18 cellular contexts compared by ENCODE assay signal in genomic region chr21:27192286-27192685, GRCh38.
"Had no signal": no experiment of that assay in that cellular context is flagged by ENCODE, and none has a peak within 500 bp of the region (broad histone marks: within the 10 kb centered on the region; RNA-seq: fewer than 3 reads in every experiment).

No MANE protein-coding gene starts in this region.

- ATAC-seq: activated CD4-positive, alpha-beta T cell treated with anti-CD3 and anti-CD28 coated beads for 36 hours; activated naive CD4-positive, alpha-beta T cell treated with anti-CD3 and anti-CD28 coated beads, Interleukin-2, amount 50 U/mL, for 72 hours; effector memory CD8-positive, alpha-beta T cell; left ventricle myocardium superior; mucosa of descending colon; pancreas; right lobe of liver; stimulated activated naive CD8-positive, alpha-beta T cell treated with anti-CD3 and anti-CD28 coated beads, Interleukin-15, amount 100 ng/mL, for 72 hours; T-cell; WTC11 had no signal

- H3K27me3 ChIP-seq: cardiac muscle cell, neural progenitor cell, pancreas, right lobe of liver had no signal

- H3K27ac ChIP-seq: cardiac muscle cell, neural progenitor cell, pancreas, right lobe of liver had no signal

- H3K4me3 ChIP-seq: cardiac muscle cell, mucosa of descending colon, neural progenitor cell, pancreas, right lobe of liver had no signal

- H2AFZ ChIP-seq: neural progenitor cell had no signal

- H3K9me3 ChIP-seq: mucosa of descending colon, pancreas, right lobe of liver had no signal

- H3K4me2 ChIP-seq: neural progenitor cell had no signal

- H3K4me1 ChIP-seq: neural progenitor cell, pancreas, right lobe of liver had no signal

- H3K9ac ChIP-seq: neural progenitor cell had no signal

- H3K36me3 ChIP-seq: cardiac muscle cell, neural progenitor cell, pancreas, right lobe of liver had no signal

- DNase-seq: activated CD4-positive, alpha-beta T cell treated with anti-CD3 and anti-CD28 coated beads for 36 hours; activated CD4-positive, alpha-beta T cell treated with anti-CD3 and anti-CD28 coated beads, Interleukin-2, amount 50 U/mL, for 48 hours; activated gamma-delta T cell treated with Interleukin-2 at 50 U/mL for 16 hours; activated T-cell treated with anti-CD3 and anti-CD28 coated beads for 4 hours; effector memory CD8-positive, alpha-beta T cell; left ventricle myocardium superior; mucosa of descending colon; naive B cell; pancreas; right lobe of liver; small intestine; stimulated activated CD4-positive, alpha-beta T cell treated with anti-CD3 and anti-CD28 coated beads, Interleukin-4, amount 100 ng/mL, for 1 hour; stimulated activated naive CD8-positive, alpha-beta T cell treated with anti-CD3 and anti-CD28 coated beads, Interleukin-15, amount 100 ng/mL, for 72 hours; T-cell had no signal
